Comparison of ENCODE assay signal across 35 cellular contexts in the genomic region with DNA sequence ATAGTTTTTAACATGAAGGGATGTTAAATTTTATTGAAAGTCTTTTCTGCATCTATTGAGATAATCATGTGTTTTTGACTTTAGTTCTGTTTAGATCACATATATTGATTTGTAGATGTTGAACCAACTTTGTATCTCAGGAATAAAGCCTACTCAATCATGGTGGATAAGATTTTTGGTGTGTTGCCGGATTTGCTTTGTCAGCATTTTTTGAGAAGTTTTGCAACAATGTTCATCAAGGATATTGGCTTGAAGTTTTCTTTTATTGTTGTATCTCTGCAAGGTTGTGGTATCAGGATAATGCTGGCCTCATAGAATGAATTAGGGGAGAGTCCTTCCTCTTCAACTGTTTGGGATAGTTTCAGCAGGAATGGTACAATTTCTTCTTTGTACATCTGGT. TPM values are rescaled to one million over a fixed set of nuclear protein-coding genes. Genes with fewer than 3 reads are reported as not detected.
"Had no signal": no experiment of that assay in that cellular context is flagged by ENCODE, and none has a peak within 500 bp of the region (broad histone marks: within the 10 kb centered on the region; RNA-seq: fewer than 3 reads in every experiment).

No MANE protein-coding gene starts in this region.

- H3K4me1 ChIP-seq: adrenal gland, body of pancreas, breast epithelium had no signal

- H3K4me3 ChIP-seq: adrenal gland, body of pancreas, breast epithelium had no signal

- H3K27me3 ChIP-seq: adrenal gland, body of pancreas, brain microvascular endothelial cell, breast epithelium had no signal

- H3K27ac ChIP-seq: adrenal gland, body of pancreas, brain microvascular endothelial cell, breast epithelium, VCaP had no signal

- FAIRE-seq: astrocyte, TTC549 had no signal

- H3K36me3 ChIP-seq: adrenal gland, brain microvascular endothelial cell, breast epithelium had no signal

- DNase-seq: activated B cell treated with CpG ODN at 0.5 μM for 24 hours; activated CD4-positive, alpha-beta memory T cell treated with anti-CD3 and anti-CD28 coated beads for 36 hours; activated CD4-positive, alpha-beta T cell treated with anti-CD3 and anti-CD28 coated beads for 4 hours; activated CD4-positive, alpha-beta T cell treated with anti-CD3 and anti-CD28 coated beads, Interleukin-2, amount 10 ng/mL, durations not matched to agents 24 days and 14 days; activated CD4-positive, alpha-beta T cell treated with anti-CD3 and anti-CD28 coated beads, Interleukin-2, amount 50 U/mL, for 1 hour; activated CD4-positive, alpha-beta T cell treated with anti-CD3 and anti-CD28 coated beads, Interleukin-2, amount 50 U/mL, for 4 hours; activated CD4-positive, CD25-positive, alpha-beta regulatory T cell treated with anti-CD3 and anti-CD28 coated beads, Interleukin-2, amount 50 U/mL, for 72 hours; activated CD8-positive, alpha-beta memory T cell treated with anti-CD3 and anti-CD28 coated beads, Interleukin-2, amount 50 U/mL, for 4 hours; activated CD8-positive, alpha-beta T cell treated with anti-CD3 and anti-CD28 coated beads for 36 hours; activated effector memory CD4-positive, alpha-beta T cell treated with anti-CD3 and anti-CD28 coated beads, Interleukin-2, amount 50 U/mL, for 16 hours; activated gamma-delta T cell treated with Interleukin-2 at 50 U/mL for 16 hours; activated naive CD4-positive, alpha-beta T cell; activated naive CD4-positive, alpha-beta T cell treated with anti-CD3 and anti-CD28 coated beads for 36 hours; activated naive CD4-positive, alpha-beta T cell treated with anti-CD3 and anti-CD28 coated beads, Interleukin-2, amount 50 U/mL, for 16 hours; activated naive CD8-positive, alpha-beta T cell treated with anti-CD3 and anti-CD28 coated beads for 36 hours; activated T-cell treated with anti-CD3 and anti-CD28 coated beads for 4 hours; activated T-cell treated with anti-CD3 and anti-CD28 coated beads, Interleukin-2, amount 50 U/mL, for 1 hour; activated T-cell treated with anti-CD3 and anti-CD28 coated beads, Interleukin-2, amount 50 U/mL, for 4 hours; activated T-cell treated with anti-CD3 and anti-CD28 coated beads, Interleukin-2, amount 50 U/mL, for 72 hours; adrenal gland; amniotic stem cell; aorta; body of pancreas; brain microvascular endothelial cell; central memory CD4-positive, alpha-beta T cell; T-helper 2 cell; T-helper 9 cell had no signal

- H3K9me3 ChIP-seq: adrenal gland, body of pancreas had no signal

- ATAC-seq: activated CD8-positive, alpha-beta T cell treated with anti-CD3 and anti-CD28 coated beads for 36 hours; activated naive CD4-positive, alpha-beta T cell treated with anti-CD3 and anti-CD28 coated beads, Interleukin-2, amount 50 U/mL, for 72 hours; activated T-cell treated with anti-CD3 and anti-CD28 coated beads, Interleukin-2, amount 50 U/mL, for 4 hours; activated T-cell treated with anti-CD3 and anti-CD28 coated beads, Interleukin-2, amount 50 U/mL, for 72 hours; activated T-helper 17 cell treated with anti-CD3 and anti-CD28 coated beads, Interleukin-2, amount 50 U/mL, for 72 hours; body of pancreas had no signal

RNA-seq across cellular contexts. Expression of a gene that starts 9.3 kb away (rescaled TPM):
- total RNA-seq: activated B cell treated with CpG ODN at 0.5 μM for 24 hours; activated CD4-positive, alpha-beta memory T cell treated with anti-CD3 and anti-CD28 coated beads for 36 hours; activated CD4-positive, alpha-beta T cell treated with anti-CD3 and anti-CD28 coated beads, Interleukin-2, amount 10 ng/mL, durations not matched to agents 24 days and 14 days; activated CD8-positive, alpha-beta memory T cell treated with anti-CD3 and anti-CD28 coated beads for 36 hours; activated CD8-positive, alpha-beta T cell treated with anti-CD3 and anti-CD28 coated beads for 36 hours; activated naive CD4-positive, alpha-beta T cell treated with anti-CD3 and anti-CD28 coated beads for 36 hours; activated naive CD4-positive, alpha-beta T cell treated with anti-CD3 and anti-CD28 coated beads, Interleukin-2, amount 50 U/mL, for 72 hours; activated naive CD8-positive, alpha-beta T cell treated with anti-CD3 and anti-CD28 coated beads for 36 hours; activated T-cell treated with anti-CD3 and anti-CD28 coated beads, Interleukin-2, amount 50 U/mL, for 4 hours; activated T-cell treated with anti-CD3 and anti-CD28 coated beads, Interleukin-2, amount 50 U/mL, for 72 hours; activated T-helper 1 cell treated with anti-CD3 and anti-CD28 coated beads, Interleukin-12 subunit alpha, Interleukin-12 subunit beta, Interleukin-2, Interleukin-4 antibody, amounts not matched to agents 30 ng/mL and 10 ng/mL and 1 ng/mL, durations not matched to agents 14 hours and 24 hours and 36 hours; activated T-helper 17 cell treated with anti-CD3 and anti-CD28 coated beads, Interleukin-2, amount 50 U/mL, for 72 hours; adrenal gland; astrocyte; body of pancreas; breast epithelium had no signal
- polyA plus RNA-seq: adrenal gland, aorta had no signal
